Comparison of ENCODE assay signal across 1 cellular context in the genomic region with DNA sequence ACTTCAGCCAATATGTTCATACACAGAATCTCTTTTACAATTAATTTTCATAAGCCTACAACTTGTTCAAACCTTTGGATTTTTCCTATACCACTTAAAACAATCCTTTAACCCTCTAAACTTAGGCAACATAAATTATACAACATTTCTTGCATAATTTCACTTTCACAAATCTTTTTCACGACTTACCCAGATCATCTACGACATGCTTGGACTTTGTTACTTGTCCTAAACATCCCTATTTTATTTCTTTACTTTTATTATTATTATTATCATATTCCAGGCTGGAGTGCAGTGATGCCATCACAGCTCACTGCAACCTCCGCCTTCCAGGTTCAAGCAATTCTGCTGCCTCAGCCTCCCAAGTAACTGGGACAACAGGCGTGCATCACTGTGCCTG.
TF ChIP-seq lines count a peak whose summit lies in the region.

No MANE protein-coding gene starts in this region.

TF ChIP-seq in GM23338, 12 proteins besides CTCF, POLR2A, EP300 and RAD21 (continued from another document):
- TF ChIP-seq ZNF462 (CRISPR knock-in tag; IDR thresholded peaks at IDR 0.05) (no peak), EZH2 (IDR thresholded peaks at IDR 0.05; ENCODE audit: low read depth, unreplicated experiment) (no peak), STAT1 (IDR thresholded peaks at IDR 0.05; ENCODE audit: unreplicated experiment) (no peak), EZH2phosphoT487 (IDR thresholded peaks at IDR 0.05; ENCODE audit: unreplicated experiment) (no peak)
- TF ChIP-seq, protein P1, sequence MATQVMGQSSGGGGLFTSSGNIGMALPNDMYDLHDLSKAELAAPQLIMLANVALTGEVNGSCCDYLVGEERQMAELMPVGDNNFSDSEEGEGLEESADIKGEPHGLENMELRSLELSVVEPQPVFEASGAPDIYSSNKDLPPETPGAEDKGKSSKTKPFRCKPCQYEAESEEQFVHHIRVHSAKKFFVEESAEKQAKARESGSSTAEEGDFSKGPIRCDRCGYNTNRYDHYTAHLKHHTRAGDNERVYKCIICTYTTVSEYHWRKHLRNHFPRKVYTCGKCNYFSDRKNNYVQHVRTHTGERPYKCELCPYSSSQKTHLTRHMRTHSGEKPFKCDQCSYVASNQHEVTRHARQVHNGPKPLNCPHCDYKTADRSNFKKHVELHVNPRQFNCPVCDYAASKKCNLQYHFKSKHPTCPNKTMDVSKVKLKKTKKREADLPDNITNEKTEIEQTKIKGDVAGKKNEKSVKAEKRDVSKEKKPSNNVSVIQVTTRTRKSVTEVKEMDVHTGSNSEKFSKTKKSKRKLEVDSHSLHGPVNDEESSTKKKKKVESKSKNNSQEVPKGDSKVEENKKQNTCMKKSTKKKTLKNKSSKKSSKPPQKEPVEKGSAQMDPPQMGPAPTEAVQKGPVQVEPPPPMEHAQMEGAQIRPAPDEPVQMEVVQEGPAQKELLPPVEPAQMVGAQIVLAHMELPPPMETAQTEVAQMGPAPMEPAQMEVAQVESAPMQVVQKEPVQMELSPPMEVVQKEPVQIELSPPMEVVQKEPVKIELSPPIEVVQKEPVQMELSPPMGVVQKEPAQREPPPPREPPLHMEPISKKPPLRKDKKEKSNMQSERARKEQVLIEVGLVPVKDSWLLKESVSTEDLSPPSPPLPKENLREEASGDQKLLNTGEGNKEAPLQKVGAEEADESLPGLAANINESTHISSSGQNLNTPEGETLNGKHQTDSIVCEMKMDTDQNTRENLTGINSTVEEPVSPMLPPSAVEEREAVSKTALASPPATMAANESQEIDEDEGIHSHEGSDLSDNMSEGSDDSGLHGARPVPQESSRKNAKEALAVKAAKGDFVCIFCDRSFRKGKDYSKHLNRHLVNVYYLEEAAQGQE (IDR thresholded peaks at IDR 0.05; ENCODE audit: unreplicated experiment): no peak
